8 cellular contexts compared by ENCODE assay signal in genomic region chr12:92987362-92987761, GRCh38. TPM values are rescaled to one million over a fixed set of nuclear protein-coding genes. Genes with fewer than 3 reads are reported as not detected.
DNase-seq lines count a peak whose midpoint lies in the region; ATAC-seq and TF ChIP-seq lines count a peak whose summit lies in the region.

No MANE protein-coding gene starts in this region.

- no peak overlapping the region for H3K9ac ChIP-seq in mesendoderm (ENCODE audit: low read length)

- no peak overlapping the region for H3K4me3 ChIP-seq in mesendoderm (ENCODE audit: low read length)
- H3K4me3 ChIP-seq in vagina = no peak overlapping the region

- H3K4ac ChIP-seq in mesendoderm (ENCODE audit: low read depth, low read length) = no peak overlapping the region

- H4K5ac ChIP-seq in mesendoderm (ENCODE audit: low read length) = no peak overlapping the region

- H3K18ac ChIP-seq in mesendoderm (ENCODE audit: low read length) = no peak overlapping the region

- no peak overlapping the region for H3K4me2 ChIP-seq in mesendoderm (ENCODE audit: low read length)

- no peak overlapping the region for H4K8ac ChIP-seq in mesendoderm (ENCODE audit: low read depth, low read length)

- intact Hi-C loops in vagina (cut with DNase I) = loop anchor here (5.0 kb wide), 1 partner anchor 430 kb away; no protein-coding TSS in a partner anchor

- POLR2A ChIA-PET in RWPE1 (lab: Yijun Ruan, JAX; ENCODE audit: low non-redundant PET) = no interaction called here

- no peak overlapping the region for H3K23ac ChIP-seq in mesendoderm (ENCODE audit: low read length)

- H3K4me1 ChIP-seq in mesendoderm (ENCODE audit: control insufficient read depth, low read depth, low read length) (peaks cover 3% of the 10 kb centered on the region), vagina (peaks cover 5% of the 10 kb centered on the region)

- no peaks in the 10 kb centered on the region for H3K79me1 ChIP-seq in mesendoderm (ENCODE audit: low read length)

- DNase-seq in CMK (ENCODE audit: low read depth) (peak; percentile 24), MV-4-11 (lab: John Stamatoyannopoulos, UW) (peak; percentile 76), RWPE1 (ENCODE audit: low spot score) (peak; percentile 57), mesendoderm (peak; percentile 84), vagina (ENCODE audit: extremely low spot score in 2 of 2) (no peak)
- DNase-seq in effector CD4-positive, alpha-beta T cell = peak; percentile 3

- CTCF ChIA-PET in RWPE1 (lab: Yijun Ruan, JAX) = interaction anchor here (0.6 to 1.8 kb wide), 22 partner anchors 8 to 1473 kb away, joined by 3 to 18 read pairs (median 4); no protein-coding TSS in a partner anchor

- H2BK120ac ChIP-seq in mesendoderm (ENCODE audit: low read depth, low read length) = no peak overlapping the region

- no peak overlapping the region for H2AK5ac ChIP-seq in mesendoderm (ENCODE audit: low read length)

- no peak overlapping the region for H2BK5ac ChIP-seq in mesendoderm (ENCODE audit: low read length)

- WGBS in mesendoderm (ENCODE audit: extremely low coverage, insufficient coverage, low lambda C conversion rate) = no CpG with 5 or more reads among the region's 3 CpGs

- H3K27ac ChIP-seq in RWPE1 = no peak overlapping the region
- H3K27ac ChIP-seq in mesendoderm (ENCODE audit: low read depth, low read length) = no peak overlapping the region
- no peak overlapping the region for H3K27ac ChIP-seq in vagina

- ATAC-seq in GM19395 (IDR thresholded peaks at IDR 0.05; ENCODE audit: unreplicated experiment) = peak; percentile 34
- ATAC-seq in activated CD4-positive, CD25-positive, alpha-beta regulatory T cell treated with anti-CD3 and anti-CD28 coated beads, Interleukin-2, amount 50 U/mL, for 24 hours = no peak

- H3K56ac ChIP-seq in mesendoderm (ENCODE audit: low read length) = peak overlapping the region; percentile 64

- H3K27me3 ChIP-seq in mesendoderm (ENCODE audit: insufficient read depth, low read length, poor library complexity) (no peaks in the 10 kb centered on the region), vagina (no peaks in the 10 kb centered on the region)

- no peaks in the 10 kb centered on the region for H3K9me3 ChIP-seq in vagina

- TF ChIP-seq POLR2A in vagina (IDR thresholded peaks at IDR 0.05) = no peak

- H2BK15ac ChIP-seq in mesendoderm (replicated peaks; ENCODE audit: low read depth) = no peak overlapping the region

- H3K79me2 ChIP-seq in mesendoderm (ENCODE audit: control insufficient read depth, insufficient read depth, low read length) = no peaks in the 10 kb centered on the region

- TF ChIP-seq CTCF in RWPE1 (conservative IDR thresholded peaks at IDR 0.05; ENCODE audit: low read depth) = peak; percentile 61
- TF ChIP-seq CTCF in vagina (IDR thresholded peaks at IDR 0.05) = peak; percentile 42 to 64 (median 50)

- H3K36me3 ChIP-seq in mesendoderm (ENCODE audit: control insufficient read depth, insufficient read depth, low read length) (no peaks in the 10 kb centered on the region), vagina (no peaks in the 10 kb centered on the region)

RNA-seq across cellular contexts. Expression of gene EEA1, which starts 58.3 kb away (rescaled TPM):
- 10.4 TPM for polyA plus RNA-seq in mesendoderm (2013, experiment 1 of 2)
- polyA plus RNA-seq in mesendoderm (2013, experiment 2 of 2) = 9.8 TPM
- total RNA-seq in vagina = 59.2 TPM

Comparison
In these comparisons a context has a peak if more than half of its experiments do, and no peak if none do; other contexts are left out.
1. DNase-seq: peak in CMK (single experiment), MV-4-11 (single experiment), RWPE1 (single experiment), effector CD4-positive, alpha-beta T cell (single experiment) and mesendoderm (single experiment); none in vagina (0 of 2).